23 cellular contexts compared by ENCODE assay signal in the genomic region with DNA sequence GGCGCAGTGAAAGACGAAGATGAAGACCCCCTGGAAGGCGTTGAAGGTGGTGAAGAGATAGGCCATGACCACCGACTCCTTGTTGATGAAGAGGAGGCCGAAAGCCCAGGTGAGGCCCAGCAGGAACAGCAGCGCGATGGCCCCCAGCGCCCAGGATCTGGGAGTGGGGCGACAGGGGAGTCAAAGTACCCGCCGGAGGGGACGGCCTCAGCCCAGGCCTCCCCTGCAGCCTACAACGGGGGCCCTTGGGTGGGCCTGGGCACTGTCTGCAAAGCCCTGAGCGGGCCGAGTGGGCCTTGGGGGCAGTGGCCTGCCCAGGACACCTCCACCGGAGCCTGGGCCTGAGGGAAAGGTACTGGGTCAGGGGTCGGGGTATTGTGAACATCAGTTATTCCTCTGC. TPM values are rescaled to one million over a fixed set of nuclear protein-coding genes. Genes with fewer than 3 reads are reported as not detected.
DNase-seq lines count a peak whose midpoint lies in the region; ATAC-seq, FAIRE-seq and TF ChIP-seq lines count a peak whose summit lies in the region.
"Had no signal": no experiment of that assay in that cellular context is flagged by ENCODE, and none has a peak within 500 bp of the region (broad histone marks: within the 10 kb centered on the region; RNA-seq: fewer than 3 reads in every experiment).

No MANE protein-coding gene starts in this region.

- H3K36me3 Mint-ChIP-seq in endodermal cell (ENCODE audit: low read depth): peaks cover 49% of the 10 kb centered on the region

- no peak for TF ChIP-seq CTCF in SK-N-SH (IDR thresholded peaks at IDR 0.05)
- TF ChIP-seq CTCF in K562 (IDR thresholded peaks at IDR 0.05 in 2 of 3, conservative IDR thresholded peaks at IDR 0.05 in 1 of 3; ENCODE audit: insufficient read depth in 2 of 3, low read depth in 1 of 3, low read length in 3 of 3): no peak
- TF ChIP-seq CTCF in endodermal cell (conservative IDR thresholded peaks at IDR 0.05): no peak
- no peak for TF ChIP-seq CTCF in osteoblast (IDR thresholded peaks at IDR 0.05; ENCODE audit: extremely low read depth, low read depth, low read length)

- TF ChIP-seq EP300 in SK-N-SH (IDR thresholded peaks at IDR 0.05; ENCODE audit: borderline replicate concordance in 1 of 2, low read depth in 1 of 2, low read length in 1 of 2) (no peak), K562 (IDR thresholded peaks at IDR 0.05; ENCODE audit: low read length) (no peak)

- FAIRE-seq in K562 (lab: Jason Lieb, UNC): no peak
- FAIRE-seq: A204.1, G401.6, GM19239 had no signal

- ATAC-seq in SK-N-SH treated with all-trans-retinoic acid at 6 μM for 48 hours (no peak), K562 (no peak)
- ATAC-seq: CD8-positive, alpha-beta T cell had no signal

- no peaks in the 10 kb centered on the region for H3K9me3 ChIP-seq in SK-N-SH
- H3K9me3 ChIP-seq in K562 (replicated peaks; ENCODE audit: control insufficient read depth, insufficient read depth, low read depth, low read length): no peaks in the 10 kb centered on the region
- H3K9me3 ChIP-seq in endodermal cell (ENCODE audit: control insufficient read depth, low read length): no peaks in the 10 kb centered on the region
- H3K9me3 ChIP-seq in osteoblast (ENCODE audit: low read depth, low read length): no peaks in the 10 kb centered on the region
- H3K9me3 ChIP-seq: BLaER1, Caco-2, HAP-1 had no signal

- H3K4me2 ChIP-seq in SK-N-SH (no peak overlapping the region), K562 (ENCODE audit: insufficient read depth, low read length) (no peak overlapping the region), osteoblast (ENCODE audit: insufficient read depth, low read length) (no peak overlapping the region)
- H3K4me2 ChIP-seq: BLaER1 had no signal

- H3K9ac ChIP-seq in SK-N-SH: no peak overlapping the region
- H3K9ac ChIP-seq in K562 (ENCODE audit: insufficient read depth in 1 of 2, low read depth in 2 of 2, low read length in 2 of 2): no peak overlapping the region
- no peak overlapping the region for H3K9ac ChIP-seq in endodermal cell (ENCODE audit: extremely low read depth, low read length, poor library complexity, severe bottlenecking)
- H3K9ac ChIP-seq: BLaER1, GM23248 had no signal

- no peaks in the 10 kb centered on the region for H3K27me3 ChIP-seq in SK-N-SH (ENCODE audit: insufficient read depth)
- H3K27me3 ChIP-seq in K562 (ENCODE audit: control insufficient read depth in 2 of 2, insufficient read depth in 2 of 2, low read length in 2 of 2): no peaks in the 10 kb centered on the region
- H3K27me3 ChIP-seq in endodermal cell (ENCODE audit: control insufficient read depth, insufficient read depth, low read length, poor library complexity, severe bottlenecking): no peaks in the 10 kb centered on the region
- no peaks in the 10 kb centered on the region for H3K27me3 ChIP-seq in osteoblast (ENCODE audit: insufficient read depth, low read length)
- H3K27me3 ChIP-seq: BLaER1 had no signal

- CTCF ChIA-PET in SK-N-SH (lab: Yijun Ruan, JAX) (interaction anchor here (1.3 to 4.0 kb wide), 2 partner anchors 193 to 325 kb away, joined by 4 to 13 read pairs; no protein-coding TSS in a partner anchor), K562 (lab: Yijun Ruan, JAX; ENCODE audit: low intra/inter-chr PET ratio) (no interaction called here)

- DNase-seq in SK-N-SH (peak; percentile 19), K562 (ENCODE audit: extremely low read depth in 1 of 4, low spot score in 3 of 4) (no peak), endodermal cell (no peak), osteoblast (ENCODE audit: insufficient read length, low spot score, missing footprints) (peak; percentile 67), NCI-H1092 treated with DMSO at 0.1 percent for 48 hours (lab: John Stamatoyannopoulos, UW) (no peak), putamen (ENCODE audit: low spot score) (no peak)
- DNase-seq in activated CD4-positive, CD25-positive, alpha-beta regulatory T cell (lab: John Stamatoyannopoulos, UW): no peak
- DNase-seq: Caco-2; CD4-positive, CD25-positive, alpha-beta regulatory T cell; CD8-positive, alpha-beta T cell; DMS153; DND-41; GM23248; HFFc6 had no signal

- peaks cover 0 to 4% of the 10 kb centered on the region in 2 experiments; a peak in 1 of 4 replicates for H3K4me1 ChIP-seq in SK-N-SH (ENCODE audit: control insufficient read depth in 1 of 2, insufficient read depth in 2 of 2, low read depth in 1 of 2, low read length in 1 of 2)
- H3K4me1 ChIP-seq in K562 (replicated peaks in 1 of 2; ENCODE audit: control insufficient read depth in 2 of 2, insufficient read depth in 2 of 2, low read length in 2 of 2): peaks cover 0 to 13% of the 10 kb centered on the region in 2 experiments; a peak in 1 of 5 replicates
- peaks cover 4% of the 10 kb centered on the region for H3K4me1 ChIP-seq in endodermal cell (ENCODE audit: control insufficient read depth, insufficient read depth, low read length)
- H3K4me1 ChIP-seq in osteoblast (ENCODE audit: insufficient read depth, low read length): no peaks in the 10 kb centered on the region
- H3K4me1 ChIP-seq: Caco-2, HAP-1 had no signal

- TF ChIP-seq RAD21 in SK-N-SH (IDR thresholded peaks at IDR 0.05; ENCODE audit: low read length) (no peak), K562 (CRISPR knock-in tag; conservative IDR thresholded peaks at IDR 0.05 in 1 of 2, IDR thresholded peaks at IDR 0.05 in 1 of 2) (no peak)

- H3K79me2 ChIP-seq in SK-N-SH (ENCODE audit: insufficient read depth): no peaks in the 10 kb centered on the region
- no peaks in the 10 kb centered on the region for H3K79me2 ChIP-seq in K562 (ENCODE audit: control insufficient read depth, insufficient read depth, low read length)
- H3K79me2 ChIP-seq in osteoblast (ENCODE audit: insufficient read depth, low read length): peaks cover 6% of the 10 kb centered on the region

- H3K27me3 Mint-ChIP-seq in endodermal cell (ENCODE audit: insufficient read depth): no peaks in the 10 kb centered on the region
- H3K27me3 Mint-ChIP-seq: B cell; CD4-positive, CD25-positive, alpha-beta regulatory T cell had no signal

- peaks cover 3% of the 10 kb centered on the region for H3K9me1 ChIP-seq in K562 (ENCODE audit: control insufficient read depth, insufficient read depth, low read length)

- no peak for TF ChIP-seq POLR2A in K562 (conservative IDR thresholded peaks at IDR 0.05)

- H3K4me1 Mint-ChIP-seq in endodermal cell: peaks cover 2% of the 10 kb centered on the region
- H3K4me1 Mint-ChIP-seq: B cell had no signal

- H2AFZ ChIP-seq in SK-N-SH (ENCODE audit: low read depth) (no peak overlapping the region), K562 (ENCODE audit: low read depth, low read length) (no peak overlapping the region), osteoblast (ENCODE audit: low read length) (no peak overlapping the region)
- H2AFZ ChIP-seq: GM23248 had no signal

- no TSS peak for BruUV-seq in K562 (replicated peaks; lab: Mats Ljungman, UMichigan)

- intact Hi-C loops in K562 (cut with micrococcal nuclease): no loop called here

- 91% methylated on average over 13 of the region's 17 CpGs for WGBS in SK-N-SH (ENCODE audit: low lambda C conversion rate)
- 90% methylated on average over 13 of the region's 17 CpGs for WGBS in K562 (ENCODE audit: insufficient coverage, low coverage, missing lambda C conversion rate)
- 95 to 97% methylated on average over 17 of the region's 17 CpGs for WGBS in endodermal cell (ENCODE audit: insufficient coverage in 1 of 2, insufficient read length in 1 of 2), 2 experiments

- POLR2A ChIA-PET in SK-N-SH (lab: Yijun Ruan, JAX): no interaction called here
- POLR2A ChIA-PET in K562 (lab: Yijun Ruan, JAX): interaction anchor here (0.6 kb wide), 1 partner anchor 255 kb away, joined by 3 read pairs; no protein-coding TSS in a partner anchor

- H3K9me2 ChIP-seq in SK-N-SH: no peaks in the 10 kb centered on the region

- H3K9me3 Mint-ChIP-seq in endodermal cell: no peaks in the 10 kb centered on the region
- H3K9me3 Mint-ChIP-seq: CD4-positive, CD25-positive, alpha-beta regulatory T cell; CD8-positive, alpha-beta T cell; HFFc6 had no signal

- peak overlapping the region; percentile 66 for H3K27ac Mint-ChIP-seq in endodermal cell
- H3K27ac Mint-ChIP-seq: B cell; CD4-positive, CD25-positive, alpha-beta regulatory T cell; CD8-positive, alpha-beta T cell; HFFc6 had no signal

- H3K36me3 ChIP-seq in SK-N-SH (replicated peaks in 1 of 2; ENCODE audit: control insufficient read depth in 1 of 2, insufficient read depth in 2 of 2, low read length in 1 of 2): peaks cover 5 to 46% of the 10 kb centered on the region in 2 experiments
- peaks cover 62% of the 10 kb centered on the region; the same call in 2 of the 3 replicates for H3K36me3 ChIP-seq in K562 (ENCODE audit: control insufficient read depth, insufficient read depth, low read length)
- peaks cover 25% of the 10 kb centered on the region for H3K36me3 ChIP-seq in endodermal cell (ENCODE audit: control insufficient read depth, insufficient read depth, low read length)
- H3K36me3 ChIP-seq in osteoblast (ENCODE audit: insufficient read depth, low read length): no peaks in the 10 kb centered on the region

- H3K4me3 ChIP-seq in SK-N-SH (ENCODE audit: low read depth in 2 of 2, low read length in 1 of 2) (no peak overlapping the region), K562 (no peak overlapping the region), endodermal cell (ENCODE audit: low read length) (no peak overlapping the region), osteoblast (ENCODE audit: insufficient read depth, low read length) (no peak overlapping the region)
- H3K4me3 ChIP-seq: BLaER1, GM23248, HAP-1 had no signal

- in situ Hi-C loops in K562 (cut with MboI): no loop called here

- no peaks in the 10 kb centered on the region for H3F3A ChIP-seq in SK-N-SH (replicated peaks; ENCODE audit: insufficient read depth)

- H3K4me3 Mint-ChIP-seq in endodermal cell: no peak overlapping the region
- H3K4me3 Mint-ChIP-seq: B cell; CD4-positive, CD25-positive, alpha-beta regulatory T cell; CD8-positive, alpha-beta T cell; HFFc6 had no signal

- no peaks in the 10 kb centered on the region for H4K20me1 ChIP-seq in SK-N-SH (ENCODE audit: insufficient read depth)
- H4K20me1 ChIP-seq in K562 (replicated peaks; ENCODE audit: control insufficient read depth, insufficient read depth, low read length): no peaks in the 10 kb centered on the region; the same call in none of the 2 replicates
- no peaks in the 10 kb centered on the region for H4K20me1 ChIP-seq in osteoblast (ENCODE audit: insufficient read depth, low read length)

- H3K27ac ChIP-seq in SK-N-SH (ENCODE audit: low read depth in 2 of 2, low read length in 1 of 2) (no peak overlapping the region), K562 (ENCODE audit: extremely low read depth, low read depth, low read length) (no peak overlapping the region), endodermal cell (ENCODE audit: low read depth, low read length) (no peak overlapping the region), osteoblast (ENCODE audit: low read depth, low read length) (no peak overlapping the region)
- H3K27ac ChIP-seq: 22Rv1, C4-2B, GM23248 had no signal

RNA-seq across cellular contexts. Expression of gene ASF1B, which starts 19.0 kb away (rescaled TPM):
- polyA plus RNA-seq in SK-N-SH (2012; rRNA removed) (17.8 and 19.0 TPM in 2 replicates), K562 (2011; rRNA removed) (43.1 and 69.4 TPM in 2 replicates), K562 (2014; fragmentation: Illumina TruSeq; extraction: Trizol) (59.5 and 60.9 TPM in 2 replicates), K562 (2014; fragmentation: Nextera tagmentation; extraction: Ambion mirVana) (1 to 10 TPM; 6.0 to 8.0 TPM), K562 (2014; rRNA removed) (52.7 and 53.3 TPM in 2 replicates)
- 12.3 and 20.2 TPM in 2 replicates for polyA plus RNA-seq in SK-N-SH (2012; cell fraction: cytosol; rRNA removed)
- 9.1 and 10.0 TPM in 2 replicates for polyA plus RNA-seq in SK-N-SH (2012; cell fraction: nucleus; rRNA removed)
- 7.9 and 16.6 TPM in 2 replicates for total RNA-seq in K562 (2011; cell fraction: chromatin; rRNA removed; ENCODE audit: low replicate concordance)
- 18.7 and 23.9 TPM in 2 replicates for total RNA-seq in K562 (2011; cell fraction: nucleolus; rRNA removed)
- 14.1 and 22.4 TPM in 2 replicates for total RNA-seq in K562 (2011; cell fraction: nucleoplasm; rRNA removed)
- total RNA-seq in K562 (2014; rRNA removed) (54.8 and 85.6 TPM in 2 replicates), K562 (2014; rRNA removed; fragmentation: Illumina TruSeq; extraction: Trizol) (29.4 and 30.7 TPM in 2 replicates), K562 (2015; rRNA removed; fragmentation: Illumina TruSeq; extraction: Trizol) (38.0 and 39.3 TPM in 2 replicates), K562 (2021) (59.6 and 66.6 TPM in 2 replicates), endodermal cell (10 to 100 TPM; 37.8 to 47.8 TPM), osteoblast (1.1 and 2.7 TPM in 2 replicates)
- 75.6 and 117 TPM in 2 replicates for polyA plus RNA-seq in K562 (2011; cell fraction: cytosol; rRNA removed)
- 22.8 and 25.8 TPM in 2 replicates for polyA plus RNA-seq in K562 (2011; cell fraction: nucleus; rRNA removed)
- polyA plus RNA-seq in K562 (2012): 72.6 and 87.5 TPM in 2 replicates
- 19.4 and 39.5 TPM in 2 replicates for polyA minus RNA-seq in K562 (2011; rRNA and poly(A)+ RNA removed)
- 43.6 and 47.1 TPM in 2 replicates for polyA minus RNA-seq in K562 (2011; cell fraction: cytosol; rRNA and poly(A)+ RNA removed)
- polyA minus RNA-seq in K562 (2011; cell fraction: nucleus; rRNA and poly(A)+ RNA removed): 11.0 and 13.6 TPM in 2 replicates
- 31.3 TPM for polyA plus RNA-seq in endodermal cell (2013, experiment 1 of 2)
- 31.4 TPM for polyA plus RNA-seq in endodermal cell (2013, experiment 2 of 2)

RNA-seq across cellular contexts. Expression of gene PRKACA, which starts 37.8 kb away (rescaled TPM):
- polyA plus RNA-seq in SK-N-SH (2012; rRNA removed) (17.2 and 48.4 TPM in 2 replicates), K562 (2011; rRNA removed) (19.9 and 22.9 TPM in 2 replicates), K562 (2014; fragmentation: Illumina TruSeq; extraction: Trizol) (50.6 and 59.4 TPM in 2 replicates), K562 (2014; fragmentation: Nextera tagmentation; extraction: Ambion mirVana) (1 to 10 TPM; 1.2 to 1.7 TPM), K562 (2014; rRNA removed) (37.6 and 39.7 TPM in 2 replicates)
- polyA plus RNA-seq in SK-N-SH (2012; cell fraction: cytosol; rRNA removed): 33.8 and 53.4 TPM in 2 replicates
- polyA plus RNA-seq in SK-N-SH (2012; cell fraction: nucleus; rRNA removed): 32.5 and 44.9 TPM in 2 replicates
- total RNA-seq in K562 (2011; cell fraction: chromatin; rRNA removed; ENCODE audit: low replicate concordance): 26.1 and 58.3 TPM in 2 replicates
- 30.5 and 42.7 TPM in 2 replicates for total RNA-seq in K562 (2011; cell fraction: nucleolus; rRNA removed)
- total RNA-seq in K562 (2011; cell fraction: nucleoplasm; rRNA removed): 28.7 and 35.1 TPM in 2 replicates
- total RNA-seq in K562 (2014; rRNA removed) (8.4 and 12.7 TPM in 2 replicates), K562 (2014; rRNA removed; fragmentation: Illumina TruSeq; extraction: Trizol) (10.6 and 13.0 TPM in 2 replicates), K562 (2015; rRNA removed; fragmentation: Illumina TruSeq; extraction: Trizol) (11.9 and 12.2 TPM in 2 replicates), K562 (2021) (57.8 and 63.1 TPM in 2 replicates), endodermal cell (10 to 100 TPM; 62.1 to 73.8 TPM), osteoblast (45.6 and 56.3 TPM in 2 replicates)
- 18.1 and 22.9 TPM in 2 replicates for polyA plus RNA-seq in K562 (2011; cell fraction: cytosol; rRNA removed)
- 9.4 and 10.8 TPM in 2 replicates for polyA plus RNA-seq in K562 (2011; cell fraction: nucleus; rRNA removed)
- 53.1 and 56.7 TPM in 2 replicates for polyA plus RNA-seq in K562 (2012)
- polyA minus RNA-seq in K562 (2011; rRNA and poly(A)+ RNA removed): 16.0 and 20.3 TPM in 2 replicates
- polyA minus RNA-seq in K562 (2011; cell fraction: cytosol; rRNA and poly(A)+ RNA removed): 18.1 and 18.7 TPM in 2 replicates
- polyA minus RNA-seq in K562 (2011; cell fraction: nucleus; rRNA and poly(A)+ RNA removed): 7.5 and 8.3 TPM in 2 replicates
- polyA plus RNA-seq in endodermal cell (2013, experiment 1 of 2): 58.6 TPM
- polyA plus RNA-seq in endodermal cell (2013, experiment 2 of 2): 60.1 TPM

RNA-seq across cellular contexts. Expression of gene ADGRL1, which starts 50.6 kb away (rescaled TPM):
- polyA plus RNA-seq in SK-N-SH (2012; rRNA removed): 13.4 TPM in 2 replicates
- 4.6 and 7.8 TPM in 2 replicates for polyA plus RNA-seq in SK-N-SH (2012; cell fraction: cytosol; rRNA removed)
- polyA plus RNA-seq in SK-N-SH (2012; cell fraction: nucleus; rRNA removed): 30.2 and 34.8 TPM in 2 replicates
- 52.8 and 150 TPM in 2 replicates for total RNA-seq in K562 (2011; cell fraction: chromatin; rRNA removed; ENCODE audit: low replicate concordance)
- 73.8 and 77.4 TPM in 2 replicates for total RNA-seq in K562 (2011; cell fraction: nucleolus; rRNA removed)
- total RNA-seq in K562 (2011; cell fraction: nucleoplasm; rRNA removed): 64.1 and 80.0 TPM in 2 replicates
- total RNA-seq in K562 (2014; rRNA removed): 10.9 TPM in 2 replicates
- 2.8 and 3.3 TPM in 2 replicates for total RNA-seq in K562 (2014; rRNA removed; fragmentation: Illumina TruSeq; extraction: Trizol)
- total RNA-seq in K562 (2015; rRNA removed; fragmentation: Illumina TruSeq; extraction: Trizol): 6.7 and 7.6 TPM in 2 replicates
- total RNA-seq in K562 (2021): 33.2 and 37.0 TPM in 2 replicates
- 8.6 and 14.7 TPM in 2 replicates for polyA plus RNA-seq in K562 (2011; rRNA removed)
- 10.0 and 19.9 TPM in 2 replicates for polyA plus RNA-seq in K562 (2011; cell fraction: cytosol; rRNA removed)
- polyA plus RNA-seq in K562 (2011; cell fraction: nucleus; rRNA removed): 50.7 and 75.0 TPM in 2 replicates
- polyA plus RNA-seq in K562 (2012): 12.4 and 16.3 TPM in 2 replicates
- polyA plus RNA-seq in K562 (2014; fragmentation: Illumina TruSeq; extraction: Trizol): 10.8 and 16.6 TPM in 2 replicates
- polyA plus RNA-seq in K562 (2014; fragmentation: Nextera tagmentation; extraction: Ambion mirVana): under 1 TPM; 0.14 to 0.27 TPM
- 12.6 and 20.3 TPM in 2 replicates for polyA plus RNA-seq in K562 (2014; rRNA removed)
- 9.3 and 13.3 TPM in 2 replicates for polyA minus RNA-seq in K562 (2011; rRNA and poly(A)+ RNA removed)
- 31.3 and 46.7 TPM in 2 replicates for polyA minus RNA-seq in K562 (2011; cell fraction: cytosol; rRNA and poly(A)+ RNA removed)
- polyA minus RNA-seq in K562 (2011; cell fraction: nucleus; rRNA and poly(A)+ RNA removed): 17.5 and 24.1 TPM in 2 replicates
- 10 to 100 TPM; 70.8 to 82.6 TPM for total RNA-seq in endodermal cell
- 61.7 TPM for polyA plus RNA-seq in endodermal cell (2013, experiment 1 of 2)
- 51.6 TPM for polyA plus RNA-seq in endodermal cell (2013, experiment 2 of 2)
- total RNA-seq in osteoblast: 2.5 and 2.9 TPM in 2 replicates

Comparison
In these comparisons a context has a peak if more than half of its experiments do, and no peak if none do; other contexts are left out.
1. DNase-seq: peak in SK-N-SH (single experiment) and osteoblast (single experiment); none in K562 (0 of 4), endodermal cell (single experiment), NCI-H1092 treated with DMSO at 0.1 percent for 48 hours (single experiment), activated CD4-positive, CD25-positive, alpha-beta regulatory T cell (0 of 4) and putamen (single experiment).